ENCODE assay signal across 32 cellular contexts in genomic region chr10:95300140-95300539, GRCh38.
"Had no signal": no experiment of that assay in that cellular context is flagged by ENCODE, and none has a peak within 500 bp of the region (broad histone marks: within the 10 kb centered on the region; RNA-seq: fewer than 3 reads in every experiment).

No MANE protein-coding gene starts in this region.

- H3K4me3 ChIP-seq: coronary artery, dorsolateral prefrontal cortex had no signal

- H3K27ac ChIP-seq: brain microvascular endothelial cell, coronary artery, dorsolateral prefrontal cortex, WERI-Rb-1 had no signal

- FAIRE-seq: astrocyte, bronchial epithelial cell, frontal cortex had no signal

- ATAC-seq: activated CD4-positive, CD25-positive, alpha-beta regulatory T cell treated with anti-CD3 and anti-CD28 coated beads, Interleukin-2, amount 50 U/mL, for 24 hours; activated CD8-positive, alpha-beta T cell treated with anti-CD3 and anti-CD28 coated beads for 36 hours; activated T-cell treated with anti-CD3 and anti-CD28 coated beads, Interleukin-2, amount 50 U/mL, for 4 hours; activated T-helper 17 cell treated with anti-CD3 and anti-CD28 coated beads, Interleukin-2, amount 50 U/mL, for 72 hours; esophagus mucosa had no signal

- H3K27ac Mint-ChIP-seq: activated B cell treated with CpG ODN at 0.5 μM for 24 hours; activated CD8-positive, alpha-beta T cell treated with anti-CD3 and anti-CD28 coated beads for 36 hours; activated naive CD8-positive, alpha-beta T cell; activated T-helper 17 cell treated with anti-CD3 and anti-CD28 coated beads, Interleukin-2, amount 50 U/mL, for 72 hours; dendritic cell treated with granulocyte-macrophage colony-stimulating factor and Interleukin-4, amounts not matched to agents 40 ng/mL and 50 ng/mL, for 4 days; endodermal cell; T-helper 2 cell treated with Interferon-gamma antibody and Interleukin-4, amounts not matched to agents 5 μg/mL and 100 μg/mL, for 36 hours had no signal

- H3K27me3 Mint-ChIP-seq: activated B cell treated with CpG ODN at 0.5 μM for 24 hours; central memory CD8-positive, alpha-beta T cell had no signal

- H3K36me3 ChIP-seq: brain microvascular endothelial cell, WERI-Rb-1 had no signal

- DNase-seq: activated B cell treated with CpG ODN at 0.5 μM for 24 hours; activated CD4-positive, alpha-beta T cell treated with anti-CD3 and anti-CD28 coated beads for 48 hours; activated CD4-positive, alpha-beta T cell treated with anti-CD3 and anti-CD28 coated beads, Interleukin-2, amount 50 U/mL, for 1 hour; activated CD4-positive, alpha-beta T cell treated with anti-CD3 and anti-CD28 coated beads, Interleukin-2, amount 50 U/mL, for 48 hours; activated CD8-positive, alpha-beta memory T cell treated with anti-CD3 and anti-CD28 coated beads for 24 hours; activated CD8-positive, alpha-beta T cell treated with anti-CD3 and anti-CD28 coated beads for 36 hours; activated effector memory CD4-positive, alpha-beta T cell treated with Interleukin-2 at 50 U/mL for 16 hours; activated gamma-delta T cell treated with Interleukin-2 at 50 U/mL for 16 hours; activated naive CD4-positive, alpha-beta T cell treated with anti-CD3 and anti-CD28 coated beads, Interleukin-2, amount 50 U/mL, for 16 hours; activated naive CD4-positive, alpha-beta T cell treated with Interleukin-2 at 50 U/mL for 16 hours; activated T-cell treated with anti-CD3 and anti-CD28 coated beads, Interleukin-2, amount 50 U/mL, for 4 hours; amniotic stem cell; anterior cingulate cortex; brain microvascular endothelial cell; dorsolateral prefrontal cortex; effector memory CD4-positive, alpha-beta T cell; endodermal cell; foreskin fibroblast; head of caudate nucleus; T1000; WERI-Rb-1 had no signal

- H3K4me3 Mint-ChIP-seq: activated B cell treated with CpG ODN at 0.5 μM for 24 hours; activated CD8-positive, alpha-beta T cell treated with anti-CD3 and anti-CD28 coated beads for 36 hours; activated naive CD8-positive, alpha-beta T cell; activated T-cell treated with anti-CD3 and anti-CD28 coated beads, Interleukin-2, amount 50 U/mL, for 4 hours; activated T-helper 17 cell treated with anti-CD3 and anti-CD28 coated beads, Interleukin-2, amount 50 U/mL, for 72 hours; central memory CD8-positive, alpha-beta T cell; dendritic cell treated with granulocyte-macrophage colony-stimulating factor and Interleukin-4, amounts not matched to agents 40 ng/mL and 50 ng/mL, for 4 days; endodermal cell; T-helper 2 cell treated with Interferon-gamma antibody and Interleukin-4, amounts not matched to agents 5 μg/mL and 100 μg/mL, for 36 hours had no signal

- H3K27me3 ChIP-seq: brain microvascular endothelial cell had no signal

- H3K4me1 Mint-ChIP-seq: activated T-helper 17 cell treated with anti-CD3 and anti-CD28 coated beads, Interleukin-2, amount 50 U/mL, for 72 hours had no signal

- H3K36me3 Mint-ChIP-seq: activated naive CD8-positive, alpha-beta T cell had no signal

- H3K9me3 Mint-ChIP-seq: activated B cell treated with CpG ODN at 0.5 μM for 24 hours; activated CD8-positive, alpha-beta T cell treated with anti-CD3 and anti-CD28 coated beads for 36 hours; activated T-cell treated with anti-CD3 and anti-CD28 coated beads, Interleukin-2, amount 50 U/mL, for 4 hours; activated T-helper 17 cell treated with anti-CD3 and anti-CD28 coated beads, Interleukin-2, amount 50 U/mL, for 72 hours; central memory CD8-positive, alpha-beta T cell; dendritic cell treated with granulocyte-macrophage colony-stimulating factor and Interleukin-4, amounts not matched to agents 40 ng/mL and 50 ng/mL, for 4 days; endodermal cell; T-helper 2 cell treated with Interferon-gamma antibody and Interleukin-4, amounts not matched to agents 5 μg/mL and 100 μg/mL, for 36 hours had no signal
